Comparison of ENCODE assay signal across 38 cellular contexts in the genomic region with DNA sequence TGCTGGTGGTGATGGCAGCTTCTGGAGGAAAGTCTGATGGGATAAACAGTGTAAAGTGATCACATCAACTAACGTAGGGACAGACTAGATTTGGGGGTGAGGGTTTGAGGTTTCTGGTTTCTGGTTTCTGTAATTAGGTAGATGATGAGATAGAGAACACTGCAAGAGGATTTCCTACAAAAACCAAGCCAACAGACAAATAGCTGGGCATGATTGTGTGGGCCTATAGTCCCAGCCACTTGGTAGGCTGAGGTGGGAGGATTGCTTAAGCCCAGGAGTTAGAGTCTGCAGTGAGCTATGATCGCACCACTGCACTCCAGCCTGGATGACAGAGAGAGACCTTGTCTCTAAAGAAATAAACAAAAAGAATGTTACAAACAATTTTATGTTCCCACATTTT. TPM values are rescaled to one million over a fixed set of nuclear protein-coding genes. Genes with fewer than 3 reads are reported as not detected.
"Had no signal": no experiment of that assay in that cellular context is flagged by ENCODE, and none has a peak within 500 bp of the region (broad histone marks: within the 10 kb centered on the region; RNA-seq: fewer than 3 reads in every experiment).

No MANE protein-coding gene starts in this region.

- H3K27ac ChIP-seq: ascending aorta, cardiac muscle cell, coronary artery, dorsolateral prefrontal cortex, gastroesophageal sphincter, heart left ventricle, left lung, ovary, prostate gland, sigmoid colon, vagina, VCaP had no signal

- H3K27ac Mint-ChIP-seq: activated naive CD8-positive, alpha-beta T cell; activated T-cell treated with anti-CD3 and anti-CD28 coated beads, Interleukin-2, amount 50 U/mL, for 72 hours; brain; immature natural killer cell; natural killer cell treated with Interleukin-12 subunit alpha and Interleukin-12 subunit beta and Interleukin-15 and Interleukin-18, amount 100 ng/mL, for 72 hours; stimulated activated effector memory CD8-positive, alpha-beta T cell treated with anti-CD3 and anti-CD28 coated beads, Interleukin-12 subunit alpha, Interleukin-12 subunit beta, amount 100 ng/mL, for 72 hours; stimulated activated naive CD8-positive, alpha-beta T cell treated with anti-CD3 and anti-CD28 coated beads, Interleukin-15, amount 100 ng/mL, for 72 hours; type B pancreatic cell had no signal

- H3K27me3 Mint-ChIP-seq: activated naive CD8-positive, alpha-beta T cell; effector memory CD8-positive, alpha-beta T cell; stimulated activated naive CD8-positive, alpha-beta T cell treated with anti-CD3 and anti-CD28 coated beads, Interleukin-15, amount 100 ng/mL, for 72 hours; type B pancreatic cell had no signal

- H3K27me3 ChIP-seq: ascending aorta, cardiac muscle cell, dorsolateral prefrontal cortex, gastroesophageal sphincter, heart left ventricle, left lung, ovary, sigmoid colon, vagina had no signal

- H3K4me3 Mint-ChIP-seq: activated naive CD8-positive, alpha-beta T cell; activated T-cell treated with anti-CD3 and anti-CD28 coated beads, Interleukin-2, amount 50 U/mL, for 72 hours; immature natural killer cell; natural killer cell treated with Interleukin-12 subunit alpha and Interleukin-12 subunit beta and Interleukin-15 and Interleukin-18, amount 100 ng/mL, for 72 hours; stimulated activated effector memory CD8-positive, alpha-beta T cell treated with anti-CD3 and anti-CD28 coated beads, Interleukin-12 subunit alpha, Interleukin-12 subunit beta, amount 100 ng/mL, for 72 hours; stimulated activated naive CD8-positive, alpha-beta T cell treated with anti-CD3 and anti-CD28 coated beads, Interleukin-15, amount 100 ng/mL, for 72 hours; type B pancreatic cell had no signal

- H3K9me3 Mint-ChIP-seq: effector memory CD8-positive, alpha-beta T cell; natural killer cell treated with Interleukin-12 subunit alpha and Interleukin-12 subunit beta and Interleukin-15 and Interleukin-18, amount 100 ng/mL, for 72 hours; stimulated activated effector memory CD8-positive, alpha-beta T cell treated with anti-CD3 and anti-CD28 coated beads, Interleukin-12 subunit alpha, Interleukin-12 subunit beta, amount 100 ng/mL, for 72 hours had no signal

- ATAC-seq: activated T-cell treated with anti-CD3 and anti-CD28 coated beads, Interleukin-2, amount 50 U/mL, for 72 hours; effector memory CD8-positive, alpha-beta T cell; gastroesophageal sphincter; heart left ventricle; left lung; mucosa of descending colon; natural killer cell treated with Interleukin-12 subunit alpha and Interleukin-12 subunit beta and Interleukin-15 and Interleukin-18, amount 100 ng/mL, for 72 hours; stimulated activated effector memory CD8-positive, alpha-beta T cell treated with anti-CD3 and anti-CD28 coated beads, Interleukin-12 subunit alpha, Interleukin-12 subunit beta, amount 100 ng/mL, for 72 hours; stimulated activated naive CD8-positive, alpha-beta T cell treated with anti-CD3 and anti-CD28 coated beads, Interleukin-15, amount 100 ng/mL, for 72 hours had no signal

- H3K4me1 ChIP-seq: ascending aorta, gastroesophageal sphincter, prostate gland, sigmoid colon, vagina had no signal

- H3K36me3 Mint-ChIP-seq: brain; immature natural killer cell; natural killer cell treated with Interleukin-12 subunit alpha and Interleukin-12 subunit beta and Interleukin-15 and Interleukin-18, amount 100 ng/mL, for 72 hours; stimulated activated effector memory CD8-positive, alpha-beta T cell treated with anti-CD3 and anti-CD28 coated beads, Interleukin-12 subunit alpha, Interleukin-12 subunit beta, amount 100 ng/mL, for 72 hours; type B pancreatic cell had no signal

- DNase-seq: activated CD4-positive, alpha-beta T cell treated with anti-CD3 and anti-CD28 coated beads for 4 hours; activated CD4-positive, alpha-beta T cell treated with anti-CD3 and anti-CD28 coated beads, Interleukin-2, amount 50 U/mL, for 4 hours; activated effector memory CD4-positive, alpha-beta T cell treated with Interleukin-2 at 50 U/mL for 16 hours; activated naive CD4-positive, alpha-beta T cell treated with Interleukin-2 at 50 U/mL for 16 hours; activated T-cell treated with anti-CD3 and anti-CD28 coated beads for 4 hours; activated T-cell treated with anti-CD3 and anti-CD28 coated beads, Interleukin-2, amount 50 U/mL, for 72 hours; dorsolateral prefrontal cortex; effector memory CD8-positive, alpha-beta T cell; heart left ventricle; hypothalamus; immature natural killer cell; kidney glomerular epithelial cell; left lung; mesendoderm; mucosa of descending colon; ovary; sigmoid colon; small intestine; stimulated activated CD4-positive, alpha-beta T cell treated with anti-CD3 and anti-CD28 coated beads, Interleukin-4, amount 100 ng/mL, for 24 hours; stimulated activated naive CD8-positive, alpha-beta T cell treated with anti-CD3 and anti-CD28 coated beads, Interleukin-15, amount 100 ng/mL, for 72 hours; substantia nigra had no signal

- H3K36me3 ChIP-seq: ascending aorta, cardiac muscle cell, gastroesophageal sphincter, heart left ventricle, left lung, ovary, prostate gland, sigmoid colon, vagina had no signal

- H3K4me1 Mint-ChIP-seq: brain had no signal

- H3K9me3 ChIP-seq: mucosa of descending colon, ovary, prostate gland had no signal

- H3K4me3 ChIP-seq: ascending aorta, cardiac muscle cell, coronary artery, dorsolateral prefrontal cortex, gastroesophageal sphincter, heart left ventricle, left lung, lung, mucosa of descending colon, ovary, prostate gland, sigmoid colon, vagina had no signal

RNA-seq across cellular contexts. Expression of a gene that starts 34.4 kb away (rescaled TPM):
- total RNA-seq: ascending aorta, cardiac muscle cell, cerebellum, fibroblast of lung, fibroblast of villous mesenchyme, gastroesophageal sphincter, myocyte, prostate gland, sigmoid colon, vagina had no signal
